16 cellular contexts compared by ENCODE assay signal in the genomic region with DNA sequence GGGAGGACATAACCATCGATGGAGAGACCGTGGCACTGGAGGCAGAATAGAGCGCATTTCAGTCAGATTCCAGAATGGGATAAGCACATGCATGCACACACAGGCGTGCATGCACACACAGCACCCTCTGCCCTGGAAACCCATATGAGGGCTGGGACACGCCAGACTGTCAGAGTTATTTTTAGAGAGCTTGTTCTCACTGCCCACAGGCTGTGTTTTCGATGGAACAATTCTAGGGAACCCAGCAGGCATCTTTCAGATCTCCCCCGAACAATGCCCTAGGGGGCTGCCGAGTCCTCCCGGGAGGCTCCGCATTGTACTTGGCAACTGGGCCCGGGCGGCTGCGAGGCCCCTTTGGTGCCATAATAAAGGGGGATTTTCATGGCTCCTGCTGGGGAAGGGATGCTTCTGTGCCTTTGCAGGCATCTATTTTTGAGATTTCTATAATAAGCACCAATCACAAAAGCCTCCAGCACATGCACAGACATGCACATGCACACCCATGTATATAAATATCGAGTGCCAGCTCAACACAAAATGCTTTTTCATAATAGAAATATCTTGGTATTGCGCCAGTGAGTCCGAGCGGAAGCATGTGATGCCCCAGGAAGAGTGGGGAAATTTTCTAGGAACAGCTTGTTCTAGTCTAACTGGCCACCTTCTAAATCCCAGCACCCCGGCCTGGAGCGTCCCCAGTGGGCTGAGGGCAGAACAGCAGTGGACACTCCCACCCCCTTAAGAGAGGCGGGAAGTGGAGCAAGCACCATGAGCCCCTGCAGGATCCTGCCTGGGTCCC.
DNase-seq lines count a peak whose midpoint lies in the region; ATAC-seq and TF ChIP-seq lines count a peak whose summit lies in the region.
"Had no signal": no experiment of that assay in that cellular context is flagged by ENCODE, and none has a peak within 500 bp of the region (broad histone marks: within the 10 kb centered on the region; RNA-seq: fewer than 3 reads in every experiment).

No MANE protein-coding gene starts in this region.

- DNase-seq in NCI-H1105 treated with DMSO at 0.1 percent for 48 hours (lab: John Stamatoyannopoulos, UW) (peak; percentile 27), NCI-H1105 (lab: John Stamatoyannopoulos, UW) (no peak), dorsolateral prefrontal cortex (peak in 1 of 10 donors; percentile 26), left lung (no peak), uterus (peak in 1 of 2 donors; percentile 41), Ammon's horn (ENCODE audit: low spot score) (no peak), NCI-H774 (lab: John Stamatoyannopoulos, UW) (no peak)
- DNase-seq: activated naive CD4-positive, alpha-beta T cell treated with anti-CD3 and anti-CD28 coated beads for 36 hours; erythroblast; GF-D8; NCI-H1417; PC-9; small intestine had no signal

- H3K4me1 ChIP-seq in left lung (no peaks in the 10 kb centered on the region), uterus (no peaks in the 10 kb centered on the region)

- ATAC-seq in left lung (peak; percentile 32), HG02642 (IDR thresholded peaks at IDR 0.05; ENCODE audit: poor library complexity, unreplicated experiment) (no peak)
- ATAC-seq: activated CD4-positive, CD25-positive, alpha-beta regulatory T cell treated with anti-CD3 and anti-CD28 coated beads, Interleukin-2, amount 50 U/mL, for 24 hours had no signal

- peaks cover 0 to 64% (median 6%) of the 10 kb centered on the region in 45 donors for H3K27me3 ChIP-seq in dorsolateral prefrontal cortex
- no peaks in the 10 kb centered on the region for H3K27me3 ChIP-seq in left lung
- H3K27me3 ChIP-seq in uterus, result no peaks in the 10 kb centered on the region

- H3K36me3 ChIP-seq in left lung (peaks cover 0 to 22% of the 10 kb centered on the region in 2 donors), uterus (no peaks in the 10 kb centered on the region)

- intact Hi-C loops in dorsolateral prefrontal cortex (cut with DNase I) (loop anchor here in 1 of 2 donors (10.0 kb wide), 3 partner anchors 221 to 501 kb away; a partner anchor contains a TSS), left lung (cut with DNase I) (loop anchor here in 1 of 2 donors (10.0 kb wide), 1 partner anchor 481 kb away; no protein-coding TSS in a partner anchor), uterus (cut with DNase I; ENCODE audit: low total_unique reads) (no loop called here)

- no peak for TF ChIP-seq POLR2A in uterus (IDR thresholded peaks at IDR 0.05)

- H3K27ac ChIP-seq in dorsolateral prefrontal cortex (peak overlapping the region in 53 of 59 donors; percentile 11 to 90 (median 67)), left lung (no peak overlapping the region), uterus (peak overlapping the region in 1 of 2 donors; percentile 55)
- H3K27ac ChIP-seq: 22Rv1, PC-9 had no signal

- TF ChIP-seq CTCF in dorsolateral prefrontal cortex (IDR thresholded peaks at IDR 0.05 in 54 of 56, conservative IDR thresholded peaks at IDR 0.05 in 2 of 56; ENCODE audit: low read depth in 1 of 56, partially characterized antibody in 56 of 56) (peak in 22 of 56 donors; percentile 5 to 47 (median 26)), left lung (IDR thresholded peaks at IDR 0.05) (peak in 1 of 2 donors; percentile 16), uterus (IDR thresholded peaks at IDR 0.05) (peak in 3 of 4 experiments; percentile 15 to 39 (median 22))

- H3K4me3 ChIP-seq in dorsolateral prefrontal cortex, result no peak overlapping the region
- no peak overlapping the region for H3K4me3 ChIP-seq in left lung
- no peak overlapping the region for H3K4me3 ChIP-seq in uterus
- H3K4me3 ChIP-seq: PC-9 had no signal

- H3K9me3 ChIP-seq in left lung (no peaks in the 10 kb centered on the region), uterus (no peaks in the 10 kb centered on the region)

Comparison
In these comparisons a context has a peak if more than half of its experiments do, and no peak if none do; other contexts are left out.
1. H3K27ac ChIP-seq: peak in dorsolateral prefrontal cortex (53 of 59); none in left lung (0 of 2).